9 cellular contexts compared by ENCODE assay signal in the genomic region with DNA sequence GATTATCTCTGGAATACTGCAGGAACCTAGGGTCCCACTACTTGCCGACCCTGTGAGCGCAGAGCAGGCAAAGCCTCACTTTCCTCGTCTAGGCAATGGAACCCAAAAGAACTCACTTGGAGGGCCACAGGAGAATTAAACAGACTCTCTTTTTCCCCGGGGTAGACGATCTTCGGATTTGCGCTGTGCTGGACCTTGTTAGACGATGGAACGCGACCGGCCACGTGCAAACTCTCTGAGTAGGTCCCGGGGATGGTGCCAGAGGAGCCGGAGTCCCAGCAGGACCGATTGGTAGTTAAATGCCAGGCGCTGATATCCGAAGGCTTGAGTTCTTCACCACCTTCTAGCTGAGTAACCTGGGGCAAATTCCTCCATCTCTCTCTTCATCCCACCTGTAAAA. TPM values are rescaled to one million over a fixed set of nuclear protein-coding genes. Genes with fewer than 3 reads are reported as not detected.
DNase-seq lines count a peak whose midpoint lies in the region; ATAC-seq and TF ChIP-seq lines count a peak whose summit lies in the region.
"Had no signal": no experiment of that assay in that cellular context is flagged by ENCODE, and none has a peak within 500 bp of the region (broad histone marks: within the 10 kb centered on the region; RNA-seq: fewer than 3 reads in every experiment).

No MANE protein-coding gene starts in this region.

- H3K4me3 Mint-ChIP-seq in GM23338, result peak overlapping the region; percentile 80

- WGBS in right cardiac atrium, result 26% methylated on average over 17 of the region's 17 CpGs

- H3K36me3 ChIP-seq in GM23338 (ENCODE audit: insufficient read depth) (no peaks in the 10 kb centered on the region), skeletal muscle satellite cell (ENCODE audit: insufficient read depth, low read length) (no peaks in the 10 kb centered on the region)

- H3K4me1 ChIP-seq in GM23338 (ENCODE audit: insufficient read depth) (peaks cover 14% of the 10 kb centered on the region; the same call in 1 of the 2 replicates), right cardiac atrium (ENCODE audit: control insufficient read depth, insufficient read depth, low read length) (no peaks in the 10 kb centered on the region), skeletal muscle satellite cell (ENCODE audit: control insufficient read depth, insufficient read depth, low read length) (peaks cover 20% of the 10 kb centered on the region)

- H3K9me2 ChIP-seq in GM23338 (ENCODE audit: insufficient read depth), result no peaks in the 10 kb centered on the region

- no peak overlapping the region for H3K27ac ChIP-seq in GM23338 (ENCODE audit: low read depth)
- H3K27ac ChIP-seq in right cardiac atrium (ENCODE audit: low read length), result no peak overlapping the region

- H3K9me3 Mint-ChIP-seq in GM23338, result peaks cover 3% of the 10 kb centered on the region; the same call in 1 of the 3 replicates

- no peaks in the 10 kb centered on the region for H3K79me2 ChIP-seq in GM23338 (replicated peaks; ENCODE audit: insufficient read depth)

- H3K4me2 ChIP-seq in GM23338 (peak overlapping the region; percentile 94), skeletal muscle satellite cell (ENCODE audit: low read length) (peak overlapping the region; percentile 86)

- H4K20me1 ChIP-seq in GM23338 (replicated peaks; ENCODE audit: insufficient read depth), result peaks cover 3% of the 10 kb centered on the region

- peaks cover 13% of the 10 kb centered on the region; the same call in 2 of the 3 replicates for H3K4me1 Mint-ChIP-seq in GM23338

- H3K27ac Mint-ChIP-seq in GM23338, result no peak overlapping the region

- no peaks in the 10 kb centered on the region for H3K36me3 Mint-ChIP-seq in GM23338 (ENCODE audit: low read depth)

- peaks cover 62% of the 10 kb centered on the region for H3K27me3 Mint-ChIP-seq in GM23338 (ENCODE audit: insufficient read depth, low read depth, poor library complexity)

- H3K9ac ChIP-seq in skeletal muscle satellite cell (ENCODE audit: low read depth, low read length), result no peak overlapping the region

- DNase-seq in GM23338 (ENCODE audit: low spot score) (peak; percentile 53), right cardiac atrium (peak in 2 of 3 donors; percentile 41 to 54)
- no peak for DNase-seq in stimulated activated CD4-positive, alpha-beta T cell treated with anti-CD3 and anti-CD28 coated beads, Interleukin-4, amount 100 ng/mL, for 24 hours
- no peak for DNase-seq in activated effector memory CD4-positive, alpha-beta T cell treated with Interleukin-2 at 50 U/mL for 16 hours
- DNase-seq: NCI-H2171 treated with DMSO at 0.1 percent for 48 hours had no signal

- no peaks in the 10 kb centered on the region for H3F3A ChIP-seq in GM23338 (replicated peaks; ENCODE audit: low read depth)

- TF ChIP-seq CTCF in GM23338 (conservative IDR thresholded peaks at IDR 0.05; ENCODE audit: low read depth in 2 of 2), result no peak
- no peak for TF ChIP-seq CTCF in WI38 (IDR thresholded peaks at IDR 0.05; ENCODE audit: low read depth, low read length)

- H3K27me3 ChIP-seq in GM23338 (ENCODE audit: insufficient read depth) (peaks cover 84% of the 10 kb centered on the region), right cardiac atrium (ENCODE audit: control insufficient read depth, insufficient read depth) (no peaks in the 10 kb centered on the region), skeletal muscle satellite cell (ENCODE audit: control insufficient read depth, insufficient read depth, low read length) (peaks cover 89% of the 10 kb centered on the region)

- H3K9me3 ChIP-seq in right cardiac atrium (ENCODE audit: control insufficient read depth, low read length) (no peaks in the 10 kb centered on the region), skeletal muscle satellite cell (replicated peaks; ENCODE audit: low read length) (no peaks in the 10 kb centered on the region)

- H3K4me3 ChIP-seq in GM23338, result peak overlapping the region; percentile 87
- H3K4me3 ChIP-seq in WI38 (ENCODE audit: low read depth, low read length), result peak overlapping the region; percentile 63; the same call in 1 of the 2 replicates
- peak overlapping the region; percentile 59 for H3K4me3 ChIP-seq in right cardiac atrium (ENCODE audit: low read length)
- peak overlapping the region; percentile 68 for H3K4me3 ChIP-seq in skeletal muscle satellite cell (ENCODE audit: low read length)

- peak overlapping the region; percentile 98 for H2AFZ ChIP-seq in GM23338

- ATAC-seq in GM23338 (peak; percentile 4; the same call in 1 of the 3 replicates), right cardiac atrium (no peak), HG03097 (IDR thresholded peaks at IDR 0.05; ENCODE audit: low FRiP score, unreplicated experiment) (no peak)

- intact Hi-C loops in right cardiac atrium (cut with DNase I), result no loop called here

TF ChIP-seq in GM23338, 12 proteins besides CTCF, POLR2A, EP300 and RAD21 (continues in another document):
- TF ChIP-seq ZNF331 (CRISPR knock-in tag; IDR thresholded peaks at IDR 0.05; ENCODE audit: low read depth) (no peak), CREB1 (CRISPR knock-in tag; IDR thresholded peaks at IDR 0.05; ENCODE audit: low read depth) (no peak), ZNF114 (CRISPR knock-in tag; IDR thresholded peaks at IDR 0.05) (no peak), JUNB (IDR thresholded peaks at IDR 0.05; ENCODE audit: unreplicated experiment) (no peak), EZH2 (IDR thresholded peaks at IDR 0.05; ENCODE audit: low read depth, unreplicated experiment) (no peak)
- TF ChIP-seq, protein P1, sequence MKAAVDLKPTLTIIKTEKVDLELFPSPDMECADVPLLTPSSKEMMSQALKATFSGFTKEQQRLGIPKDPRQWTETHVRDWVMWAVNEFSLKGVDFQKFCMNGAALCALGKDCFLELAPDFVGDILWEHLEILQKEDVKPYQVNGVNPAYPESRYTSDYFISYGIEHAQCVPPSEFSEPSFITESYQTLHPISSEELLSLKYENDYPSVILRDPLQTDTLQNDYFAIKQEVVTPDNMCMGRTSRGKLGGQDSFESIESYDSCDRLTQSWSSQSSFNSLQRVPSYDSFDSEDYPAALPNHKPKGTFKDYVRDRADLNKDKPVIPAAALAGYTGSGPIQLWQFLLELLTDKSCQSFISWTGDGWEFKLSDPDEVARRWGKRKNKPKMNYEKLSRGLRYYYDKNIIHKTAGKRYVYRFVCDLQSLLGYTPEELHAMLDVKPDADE (IDR thresholded peaks at IDR 0.05), result no peak
- TF ChIP-seq, protein P2, sequence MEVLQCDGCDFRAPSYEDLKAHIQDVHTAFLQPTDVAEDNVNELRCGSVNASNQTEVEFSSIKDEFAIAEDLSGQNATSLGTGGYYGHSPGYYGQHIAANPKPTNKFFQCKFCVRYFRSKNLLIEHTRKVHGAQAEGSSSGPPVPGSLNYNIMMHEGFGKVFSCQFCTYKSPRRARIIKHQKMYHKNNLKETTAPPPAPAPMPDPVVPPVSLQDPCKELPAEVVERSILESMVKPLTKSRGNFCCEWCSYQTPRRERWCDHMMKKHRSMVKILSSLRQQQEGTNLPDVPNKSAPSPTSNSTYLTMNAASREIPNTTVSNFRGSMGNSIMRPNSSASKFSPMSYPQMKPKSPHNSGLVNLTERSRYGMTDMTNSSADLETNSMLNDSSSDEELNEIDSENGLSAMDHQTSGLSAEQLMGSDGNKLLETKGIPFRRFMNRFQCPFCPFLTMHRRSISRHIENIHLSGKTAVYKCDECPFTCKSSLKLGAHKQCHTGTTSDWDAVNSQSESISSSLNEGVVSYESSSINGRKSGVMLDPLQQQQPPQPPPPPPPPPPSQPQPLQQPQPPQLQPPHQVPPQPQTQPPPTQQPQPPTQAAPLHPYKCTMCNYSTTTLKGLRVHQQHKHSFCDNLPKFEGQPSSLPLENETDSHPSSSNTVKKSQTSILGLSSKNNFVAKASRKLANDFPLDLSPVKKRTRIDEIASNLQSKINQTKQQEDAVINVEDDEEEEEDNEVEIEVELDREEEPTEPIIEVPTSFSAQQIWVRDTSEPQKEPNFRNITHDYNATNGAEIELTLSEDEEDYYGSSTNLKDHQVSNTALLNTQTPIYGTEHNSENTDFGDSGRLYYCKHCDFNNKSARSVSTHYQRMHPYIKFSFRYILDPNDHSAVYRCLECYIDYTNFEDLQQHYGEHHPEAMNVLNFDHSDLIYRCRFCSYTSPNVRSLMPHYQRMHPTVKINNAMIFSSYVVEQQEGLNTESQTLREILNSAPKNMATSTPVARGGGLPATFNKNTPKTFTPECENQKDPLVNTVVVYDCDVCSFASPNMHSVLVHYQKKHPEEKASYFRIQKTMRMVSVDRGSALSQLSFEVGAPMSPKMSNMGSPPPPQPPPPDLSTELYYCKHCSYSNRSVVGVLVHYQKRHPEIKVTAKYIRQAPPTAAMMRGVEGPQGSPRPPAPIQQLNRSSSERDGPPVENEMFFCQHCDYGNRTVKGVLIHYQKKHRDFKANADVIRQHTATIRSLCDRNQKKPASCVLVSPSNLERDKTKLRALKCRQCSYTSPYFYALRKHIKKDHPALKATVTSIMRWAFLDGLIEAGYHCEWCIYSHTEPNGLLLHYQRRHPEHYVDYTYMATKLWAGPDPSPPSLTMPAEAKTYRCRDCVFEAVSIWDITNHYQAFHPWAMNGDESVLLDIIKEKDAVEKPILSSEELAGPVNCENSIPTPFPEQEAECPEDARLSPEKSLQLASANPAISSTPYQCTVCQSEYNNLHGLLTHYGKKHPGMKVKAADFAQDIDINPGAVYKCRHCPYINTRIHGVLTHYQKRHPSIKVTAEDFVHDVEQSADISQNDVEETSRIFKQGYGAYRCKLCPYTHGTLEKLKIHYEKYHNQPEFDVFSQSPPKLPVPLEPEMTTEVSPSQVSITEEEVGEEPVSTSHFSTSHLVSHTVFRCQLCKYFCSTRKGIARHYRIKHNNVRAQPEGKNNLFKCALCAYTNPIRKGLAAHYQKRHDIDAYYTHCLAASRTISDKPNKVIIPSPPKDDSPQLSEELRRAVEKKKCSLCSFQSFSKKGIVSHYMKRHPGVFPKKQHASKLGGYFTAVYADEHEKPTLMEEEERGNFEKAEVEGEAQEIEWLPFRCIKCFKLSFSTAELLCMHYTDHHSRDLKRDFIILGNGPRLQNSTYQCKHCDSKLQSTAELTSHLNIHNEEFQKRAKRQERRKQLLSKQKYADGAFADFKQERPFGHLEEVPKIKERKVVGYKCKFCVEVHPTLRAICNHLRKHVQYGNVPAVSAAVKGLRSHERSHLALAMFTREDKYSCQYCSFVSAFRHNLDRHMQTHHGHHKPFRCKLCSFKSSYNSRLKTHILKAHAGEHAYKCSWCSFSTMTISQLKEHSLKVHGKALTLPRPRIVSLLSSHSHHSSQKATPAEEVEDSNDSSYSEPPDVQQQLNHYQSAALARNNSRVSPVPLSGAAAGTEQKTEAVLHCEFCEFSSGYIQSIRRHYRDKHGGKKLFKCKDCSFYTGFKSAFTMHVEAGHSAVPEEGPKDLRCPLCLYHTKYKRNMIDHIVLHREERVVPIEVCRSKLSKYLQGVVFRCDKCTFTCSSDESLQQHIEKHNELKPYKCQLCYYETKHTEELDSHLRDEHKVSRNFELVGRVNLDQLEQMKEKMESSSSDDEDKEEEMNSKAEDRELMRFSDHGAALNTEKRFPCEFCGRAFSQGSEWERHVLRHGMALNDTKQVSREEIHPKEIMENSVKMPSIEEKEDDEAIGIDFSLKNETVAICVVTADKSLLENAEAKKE (CRISPR knock-in tag; IDR thresholded peaks at IDR 0.05), result no peak

RNA-seq across cellular contexts. Expression of a gene that starts 1.0 kb away (rescaled TPM):
- 1.7 and 2.8 TPM in 2 replicates for total RNA-seq in GM23338 (2014; rRNA removed; shearing (Covaris generic))
- polyA plus RNA-seq in GM23338 (2016; fragmentation: Nextera tagmentation; extraction: Ambion mirVana), result 0.70 and 1.5 TPM in 2 replicates
- 1 to 10 TPM; 1.3 to 2.3 (median 1.5) TPM for total RNA-seq in right cardiac atrium
- 0.54 TPM for polyA plus RNA-seq in right cardiac atrium
- total RNA-seq in skeletal muscle satellite cell (2012; rRNA removed), result 2.8 and 5.7 TPM in 2 replicates
- total RNA-seq: T-helper 2 cell treated with Interferon-gamma antibody and Interleukin-4, amounts not matched to agents 100 ng/mL and 5 ng/mL, for 36 hours had no signal

Comparison
In these comparisons a context has a peak if more than half of its experiments do, and no peak if none do; other contexts are left out.
1. DNase-seq: peak in GM23338 (single experiment) and right cardiac atrium (2 of 3); none in stimulated activated CD4-positive, alpha-beta T cell treated with anti-CD3 and anti-CD28 coated beads, Interleukin-4, amount 100 ng/mL, for 24 hours (single experiment) and activated effector memory CD4-positive, alpha-beta T cell treated with Interleukin-2 at 50 U/mL for 16 hours (single experiment).
2. Peak in every context shown above with its lines, with median percentiles within 50 percentile points of each other: H3K4me3 ChIP-seq.